ENCODE assay signal across 1 cellular context in genomic region chr16:2490190-2491105, GRCh38.
TF ChIP-seq lines count a peak whose summit lies in the region.

No MANE protein-coding gene starts in this region.

TF ChIP-seq in HepG2, 621 proteins besides CTCF, POLR2A, EP300 and RAD21:
- no peak for TF ChIP-seq AFF4 (CRISPR knock-in tag; IDR thresholded peaks at IDR 0.05)
- TF ChIP-seq ZNF362 (CRISPR knock-in tag; IDR thresholded peaks at IDR 0.05; ENCODE audit: borderline replicate concordance), result no peak
- TF ChIP-seq CC2D1A (CRISPR knock-in tag; IDR thresholded peaks at IDR 0.05), result no peak
- TF ChIP-seq ZBTB2 (CRISPR knock-in tag; IDR thresholded peaks at IDR 0.05; ENCODE audit: low read depth), result no peak
- TF ChIP-seq ZNF782 (CRISPR knock-in tag; IDR thresholded peaks at IDR 0.05; ENCODE audit: borderline replicate concordance), result no peak
- TF ChIP-seq TMF1 (CRISPR knock-in tag; IDR thresholded peaks at IDR 0.05; ENCODE audit: low read depth), result no peak
- TF ChIP-seq SRSF9 (IDR thresholded peaks at IDR 0.05; ENCODE audit: borderline replicate concordance, insufficient read depth, low read depth, low read length, poor library complexity, severe bottlenecking), result no peak
- no peak for TF ChIP-seq NRL (CRISPR knock-in tag; IDR thresholded peaks at IDR 0.05; ENCODE audit: borderline replicate concordance)
- TF ChIP-seq MED13 (CRISPR knock-in tag; IDR thresholded peaks at IDR 0.05), result no peak
- no peak for TF ChIP-seq MIXL1 (CRISPR knock-in tag; IDR thresholded peaks at IDR 0.05)
- TF ChIP-seq HNRNPL (IDR thresholded peaks at IDR 0.05; ENCODE audit: low read depth, low read length), result peak; percentile 49; the same call in 1 of the 2 replicates
- TF ChIP-seq CAMTA2 (CRISPR knock-in tag; IDR thresholded peaks at IDR 0.05; ENCODE audit: borderline replicate concordance), result no peak
- TF ChIP-seq ZNF343 (CRISPR knock-in tag; IDR thresholded peaks at IDR 0.05), result no peak
- TF ChIP-seq ZNF414 (CRISPR knock-in tag; IDR thresholded peaks at IDR 0.05), result no peak
- TF ChIP-seq PRDM10 (CRISPR knock-in tag; IDR thresholded peaks at IDR 0.05; ENCODE audit: low read depth), result no peak
- TF ChIP-seq ATF1 (CRISPR knock-in tag; IDR thresholded peaks at IDR 0.05), result no peak
- TF ChIP-seq ERF (CRISPR knock-in tag; IDR thresholded peaks at IDR 0.05), result no peak
- peak; percentile 19; the same call in 1 of the 2 replicates for TF ChIP-seq ZNF687 (CRISPR knock-in tag; IDR thresholded peaks at IDR 0.05)
- TF ChIP-seq TRIM22 (IDR thresholded peaks at IDR 0.05), result no peak
- no peak for TF ChIP-seq ZNF33B (CRISPR knock-in tag; IDR thresholded peaks at IDR 0.05)
- no peak for TF ChIP-seq TARDBP (CRISPR knock-in tag; IDR thresholded peaks at IDR 0.05)
- no peak for TF ChIP-seq ZNF484 (CRISPR knock-in tag; IDR thresholded peaks at IDR 0.05; ENCODE audit: borderline replicate concordance, low read depth)
- TF ChIP-seq HNRNPLL (IDR thresholded peaks at IDR 0.05; ENCODE audit: low read depth, low read length, poor library complexity, severe bottlenecking), result peak; percentile 41
- no peak for TF ChIP-seq KMT2A (CRISPR knock-in tag; IDR thresholded peaks at IDR 0.05)
- no peak for TF ChIP-seq IRX3 (CRISPR knock-in tag; IDR thresholded peaks at IDR 0.05; ENCODE audit: borderline replicate concordance, low read depth)
- TF ChIP-seq ZNF891 (CRISPR knock-in tag; IDR thresholded peaks at IDR 0.05), result no peak
- TF ChIP-seq XRCC5 (optimal IDR thresholded peaks at IDR 0.05; ENCODE audit: low read length), result peak; percentile 57
- TF ChIP-seq RFXANK (CRISPR knock-in tag; IDR thresholded peaks at IDR 0.05), result no peak
- TF ChIP-seq MEIS1 (CRISPR knock-in tag; IDR thresholded peaks at IDR 0.05; ENCODE audit: borderline replicate concordance), result no peak
- no peak for TF ChIP-seq ZNF572 (CRISPR knock-in tag; IDR thresholded peaks at IDR 0.05)
- 0 out of 2 replicates have a peak, but pooled peaks have one; percentile 43 for TF ChIP-seq ZBTB38 (CRISPR knock-in tag; IDR thresholded peaks at IDR 0.05)
- no peak for TF ChIP-seq RFX3 (CRISPR knock-in tag; IDR thresholded peaks at IDR 0.05)
- no peak for TF ChIP-seq EHMT2 (IDR thresholded peaks at IDR 0.05; ENCODE audit: borderline replicate concordance, low read depth, low read length)
- TF ChIP-seq RNF219 (CRISPR knock-in tag; IDR thresholded peaks at IDR 0.05), result no peak
- no peak for TF ChIP-seq HOXA9 (CRISPR knock-in tag; IDR thresholded peaks at IDR 0.05; ENCODE audit: borderline replicate concordance)
- TF ChIP-seq FOXM1 (CRISPR knock-in tag; IDR thresholded peaks at IDR 0.05), result no peak
- no peak for TF ChIP-seq ZNF530 (CRISPR knock-in tag; IDR thresholded peaks at IDR 0.05; ENCODE audit: low read depth)
- TF ChIP-seq ZNF33A (CRISPR knock-in tag; IDR thresholded peaks at IDR 0.05; ENCODE audit: borderline replicate concordance), result no peak
- no peak for TF ChIP-seq JUN (CRISPR knock-in tag; IDR thresholded peaks at IDR 0.05)
- no peak for TF ChIP-seq SNRNP70 (IDR thresholded peaks at IDR 0.05; ENCODE audit: low read depth, low read length)
- TF ChIP-seq HNRNPUL1 (IDR thresholded peaks at IDR 0.05; ENCODE audit: low read depth, low read length), result no peak
- TF ChIP-seq ZNF564 (CRISPR knock-in tag; IDR thresholded peaks at IDR 0.05), result no peak
- no peak for TF ChIP-seq ZNF3 (CRISPR knock-in tag; IDR thresholded peaks at IDR 0.05)
- no peak for TF ChIP-seq IRF1 (CRISPR knock-in tag; IDR thresholded peaks at IDR 0.05; ENCODE audit: low read depth)
TF ChIP-seq in HepG2: peak in this region for 5.
